Comparison of ENCODE assay signal across 8 cellular contexts in the genomic region with DNA sequence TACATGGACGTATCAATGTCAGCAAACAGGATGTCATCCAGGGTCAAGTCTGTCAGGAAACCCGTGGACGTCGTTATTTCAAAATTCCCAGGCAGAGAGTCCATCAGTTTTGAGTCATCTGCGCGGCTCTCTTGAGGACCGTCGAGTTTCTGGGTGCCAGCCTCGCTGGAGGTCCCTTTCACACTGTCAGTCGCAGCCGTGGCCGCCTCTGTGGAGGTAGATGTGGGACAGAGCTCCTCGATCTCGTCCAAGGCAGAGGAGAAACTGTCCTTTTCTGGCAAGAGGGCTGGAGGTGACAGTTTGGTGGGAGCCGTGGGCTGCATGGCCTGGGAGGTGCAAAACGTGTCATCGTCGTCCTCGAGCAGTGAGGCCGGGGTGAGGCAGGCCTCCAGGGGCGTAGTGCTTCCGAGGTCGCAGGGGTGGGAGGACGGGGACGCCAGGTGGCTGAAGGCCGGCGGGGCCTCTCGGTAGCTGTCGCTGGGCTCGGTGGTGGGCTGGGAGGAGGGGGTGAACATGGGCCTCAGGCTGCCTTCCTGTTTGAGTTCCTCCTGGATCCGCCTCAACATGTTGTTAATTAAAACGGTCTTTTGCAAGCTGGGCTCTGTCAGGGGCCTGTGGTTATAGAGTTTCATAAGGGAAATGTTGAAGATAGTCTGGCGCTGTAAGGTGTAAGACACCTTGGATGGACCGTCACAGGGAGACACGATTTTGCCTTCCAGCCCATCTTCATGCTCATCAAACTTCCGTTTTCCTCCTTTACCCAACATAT. TPM values are rescaled to one million over a fixed set of nuclear protein-coding genes. Genes with fewer than 3 reads are reported as not detected.
DNase-seq lines count a peak whose midpoint lies in the region; ATAC-seq and TF ChIP-seq lines count a peak whose summit lies in the region.

No MANE protein-coding gene starts in this region.

- H3K4me1 ChIP-seq in OCI-LY7 (ENCODE audit: insufficient read depth, low read length, poor library complexity, severe bottlenecking) (peaks cover 63% of the 10 kb centered on the region), mucosa of rectum (ENCODE audit: control insufficient read depth in 2 of 2, insufficient read depth in 2 of 2, low read length in 2 of 2) (peaks cover 5 to 10% of the 10 kb centered on the region in 2 donors)

- no peak overlapping the region for H2AFZ ChIP-seq in OCI-LY7 (ENCODE audit: low read length)

- H3K9me3 ChIP-seq in OCI-LY7 (ENCODE audit: low read length) (no peaks in the 10 kb centered on the region), mucosa of rectum (ENCODE audit: control insufficient read depth in 2 of 2, low read length in 2 of 2) (no peaks in the 10 kb centered on the region)

- peak; percentile 46 for ATAC-seq in GM18858 (IDR thresholded peaks at IDR 0.05; ENCODE audit: unreplicated experiment)
- ATAC-seq in HG02642 (IDR thresholded peaks at IDR 0.05; ENCODE audit: poor library complexity, unreplicated experiment) = peak; percentile 59

- peaks cover 95% of the 10 kb centered on the region for H3K79me2 ChIP-seq in OCI-LY7 (ENCODE audit: insufficient read depth, low read depth, low read length)

- no peaks in the 10 kb centered on the region for H3K27me3 ChIP-seq in mucosa of rectum (ENCODE audit: control insufficient read depth in 2 of 2, insufficient read depth in 2 of 2, low read length in 2 of 2)

- peaks cover 59% of the 10 kb centered on the region for H4K20me1 ChIP-seq in OCI-LY7 (ENCODE audit: insufficient read depth, low read length)

- no TSS peak for BruUV-seq in OCI-LY7 (replicated peaks; lab: Mats Ljungman, UMichigan)

- H3K27ac ChIP-seq in OCI-LY7 (ENCODE audit: low read depth, low read length, poor library complexity, severe bottlenecking) (peak overlapping the region; percentile 88), mucosa of rectum (ENCODE audit: low read depth in 2 of 2, low read length in 2 of 2) (peak overlapping the region; percentile 45 to 76)

- intact Hi-C loops in OCI-LY7 (cut with micrococcal nuclease; ENCODE audit: unreplicated experiment) = loop anchor here (2.0 kb wide), 1 partner anchor 281 kb away; no protein-coding TSS in a partner anchor

- peaks cover 69% of the 10 kb centered on the region for H3K36me3 ChIP-seq in OCI-LY7 (ENCODE audit: insufficient read depth, low read length)
- H3K36me3 ChIP-seq in mucosa of rectum (ENCODE audit: control insufficient read depth in 2 of 2, insufficient read depth in 2 of 2, low read length in 2 of 2) = peaks cover 3 to 28% of the 10 kb centered on the region in 2 donors

- POLR2A ChIA-PET in OCI-LY7 (lab: Charles Lee) = interaction anchor here (0.5 to 2.3 kb wide), 8 partner anchors 10 to 591 kb away, joined by 3 to 8 read pairs (median 4); a partner anchor contains a TSS

- CTCF ChIA-PET in OCI-LY7 (lab: Charles Lee; ENCODE audit: unreplicated experiment) = interaction anchor here (0.8 kb wide), 1 partner anchor 106 kb away, joined by 3 read pairs; no protein-coding TSS in a partner anchor

- no peak overlapping the region for H3K9ac ChIP-seq in mucosa of rectum (ENCODE audit: low read depth in 1 of 2, low read length in 2 of 2)

- H3K4me3 ChIP-seq in OCI-LY7 (ENCODE audit: low read depth, low read length, poor library complexity, severe bottlenecking) (peak overlapping the region; percentile 52), mucosa of rectum (ENCODE audit: low read length in 2 of 2) (peak overlapping the region in 1 of 2 donors; percentile 9)

- peak overlapping the region; percentile 96 for H3K4me2 ChIP-seq in OCI-LY7 (ENCODE audit: low read length)

- TF ChIP-seq CTCF in OCI-LY7 (conservative IDR thresholded peaks at IDR 0.05; ENCODE audit: low read length) = no peak

- no peaks in the 10 kb centered on the region for H3K9me2 ChIP-seq in OCI-LY7 (ENCODE audit: insufficient read depth, low read length)

- peak; percentile 75 for DNase-seq in OCI-LY7 (ENCODE audit: low spot score)
- no peak for DNase-seq in NCI-H146 treated with DMSO at 0.1 percent for 48 hours (lab: John Stamatoyannopoulos, UW; ENCODE audit: unreplicated experiment)
- no peak for DNase-seq in amygdala (lab: John Stamatoyannopoulos, UW)
- no peak for DNase-seq in DMS53 (lab: John Stamatoyannopoulos, UW)
- DNase-seq in AG08395 (ENCODE audit: low spot score) = no peak

RNA-seq across cellular contexts. Expression of a gene that starts 17.4 kb away (rescaled TPM):
- total RNA-seq in OCI-LY7 (2014; rRNA removed; shearing (Covaris generic)) = 10.7 and 11.5 TPM in 2 replicates
- total RNA-seq in OCI-LY7 (2022) = 53.2 and 54.5 TPM in 2 replicates
